Comparison of ENCODE assay signal across 1 cellular context in genomic region chr17:82305727-82306300, GRCh38.
TF ChIP-seq lines count a peak whose summit lies in the region.

No MANE protein-coding gene starts in this region.

TF ChIP-seq in H1, 55 proteins besides CTCF, POLR2A, EP300 and RAD21:
- no peak for TF ChIP-seq CBX8 (IDR thresholded peaks at IDR 0.05; ENCODE audit: borderline replicate concordance, low read depth, low read length)
- TF ChIP-seq CTBP2 (IDR thresholded peaks at IDR 0.05; ENCODE audit: borderline replicate concordance, insufficient read depth, insufficient read length, low read length) = no peak
- no peak for TF ChIP-seq JUN (IDR thresholded peaks at IDR 0.05; ENCODE audit: low read depth, low read length)
- no peak for TF ChIP-seq POU5F1 (IDR thresholded peaks at IDR 0.05; ENCODE audit: low read depth, low read length)
- no peak for TF ChIP-seq CEBPB (IDR thresholded peaks at IDR 0.05; ENCODE audit: low read depth, low read length)
- TF ChIP-seq YY1 (IDR thresholded peaks at IDR 0.05; ENCODE audit: low read depth, low read length) = no peak
- TF ChIP-seq ATF3 (IDR thresholded peaks at IDR 0.05; ENCODE audit: insufficient read depth, low read depth, low read length) = no peak
- TF ChIP-seq RBBP5 (IDR thresholded peaks at IDR 0.05; ENCODE audit: borderline replicate concordance, low read depth, low read length) = no peak
- TF ChIP-seq CHD2 (IDR thresholded peaks at IDR 0.05; ENCODE audit: low read length) = no peak
- no peak for TF ChIP-seq EGR1 (IDR thresholded peaks at IDR 0.05; ENCODE audit: borderline replicate concordance, low read depth, low read length)
- TF ChIP-seq MAFK (IDR thresholded peaks at IDR 0.05; ENCODE audit: low read depth, low read length) = no peak
- TF ChIP-seq PHF8 (conservative IDR thresholded peaks at IDR 0.05; ENCODE audit: low read depth, low read length) = no peak
- no peak for TF ChIP-seq TEAD4 (IDR thresholded peaks at IDR 0.05; ENCODE audit: low read depth, low read length)
- TF ChIP-seq SP2 (IDR thresholded peaks at IDR 0.05; ENCODE audit: low read length) = no peak
- TF ChIP-seq RXRA (IDR thresholded peaks at IDR 0.05; ENCODE audit: insufficient read depth, low read depth, low read length) = no peak
- no peak for TF ChIP-seq SIX5 (IDR thresholded peaks at IDR 0.05; ENCODE audit: low read depth, low read length)
- no peak for TF ChIP-seq SRF (IDR thresholded peaks at IDR 0.05; ENCODE audit: low read depth, low read length)
TF ChIP-seq in H1: peak in this region for 0.
